ENCODE assay signal across 8 cellular contexts in genomic region chr12:113152196-113152834, GRCh38. TPM values are rescaled to one million over a fixed set of nuclear protein-coding genes. Genes with fewer than 3 reads are reported as not detected.
DNase-seq lines count a peak whose midpoint lies in the region; ATAC-seq and TF ChIP-seq lines count a peak whose summit lies in the region.

No MANE protein-coding gene starts in this region.

- no peak for TF ChIP-seq CTCF in WTC11 (IDR thresholded peaks at IDR 0.05)

- no peaks in the 10 kb centered on the region for H3K9me3 ChIP-seq in iPS-15b (ENCODE audit: control insufficient read depth, insufficient read depth, low read length)

- H3K27me3 ChIP-seq in iPS-15b (ENCODE audit: control insufficient read depth, insufficient read depth, low read length): peaks cover 39% of the 10 kb centered on the region

- peak overlapping the region; percentile 87 to 92 for H3K4me3 Mint-ChIP-seq in activated T-cell treated with anti-CD3 and anti-CD28 coated beads, Interleukin-2, amount 50 U/mL, for 72 hours
- peak overlapping the region; percentile 67 for H3K4me3 Mint-ChIP-seq in WTC11
- peak overlapping the region; percentile 85 to 91 for H3K4me3 Mint-ChIP-seq in stimulated activated naive CD8-positive, alpha-beta T cell treated with anti-CD3 and anti-CD28 coated beads, Interleukin-15, amount 100 ng/mL, for 72 hours

- H3K36me3 ChIP-seq in iPS-15b (ENCODE audit: control insufficient read depth, insufficient read depth, low read length): no peaks in the 10 kb centered on the region

- ATAC-seq in activated T-cell treated with anti-CD3 and anti-CD28 coated beads, Interleukin-2, amount 50 U/mL, for 72 hours (replicated peaks in 1 of 2): no peak
- ATAC-seq in WTC11: no peak
- ATAC-seq in stimulated activated naive CD8-positive, alpha-beta T cell treated with anti-CD3 and anti-CD28 coated beads, Interleukin-15, amount 100 ng/mL, for 72 hours: no peak

- peaks cover 14% of the 10 kb centered on the region for H3K27me3 Mint-ChIP-seq in activated T-cell treated with anti-CD3 and anti-CD28 coated beads, Interleukin-2, amount 50 U/mL, for 72 hours (ENCODE audit: low read depth)
- H3K27me3 Mint-ChIP-seq in WTC11 (ENCODE audit: low read depth): peaks cover 63% of the 10 kb centered on the region
- H3K27me3 Mint-ChIP-seq in stimulated activated naive CD8-positive, alpha-beta T cell treated with anti-CD3 and anti-CD28 coated beads, Interleukin-15, amount 100 ng/mL, for 72 hours: peaks cover 48% of the 10 kb centered on the region

- H3K9me3 Mint-ChIP-seq in activated T-cell treated with anti-CD3 and anti-CD28 coated beads, Interleukin-2, amount 50 U/mL, for 72 hours: no peaks in the 10 kb centered on the region
- peaks cover 2% of the 10 kb centered on the region for H3K9me3 Mint-ChIP-seq in WTC11
- no peaks in the 10 kb centered on the region for H3K9me3 Mint-ChIP-seq in stimulated activated naive CD8-positive, alpha-beta T cell treated with anti-CD3 and anti-CD28 coated beads, Interleukin-15, amount 100 ng/mL, for 72 hours

- H3K4me3 ChIP-seq in iPS-15b (ENCODE audit: low read depth, low read length): peak overlapping the region; percentile 62

- H3K9ac ChIP-seq in iPS-15b (ENCODE audit: low read depth, low read length): no peak overlapping the region

- H3K4me1 ChIP-seq in iPS-15b (ENCODE audit: control insufficient read depth, insufficient read depth, low read length): peaks cover 6% of the 10 kb centered on the region

- CTCF ChIA-PET in WTC11 (lab: Charles Lee): interaction anchor here (0.7 to 7.3 kb wide), 26 partner anchors 9 to 273 kb away, joined by 3 to 181 read pairs (median 6); partner anchors contain the start of genes DDX54, RASAL1, RITA1 and SLC8B1

- H3K27ac Mint-ChIP-seq in activated T-cell treated with anti-CD3 and anti-CD28 coated beads, Interleukin-2, amount 50 U/mL, for 72 hours: no peak overlapping the region
- H3K27ac Mint-ChIP-seq in WTC11: no peak overlapping the region
- no peak overlapping the region for H3K27ac Mint-ChIP-seq in stimulated activated naive CD8-positive, alpha-beta T cell treated with anti-CD3 and anti-CD28 coated beads, Interleukin-15, amount 100 ng/mL, for 72 hours

- peaks cover 20% of the 10 kb centered on the region for H3K4me1 Mint-ChIP-seq in activated T-cell treated with anti-CD3 and anti-CD28 coated beads, Interleukin-2, amount 50 U/mL, for 72 hours (ENCODE audit: low read depth)
- peaks cover 21% of the 10 kb centered on the region for H3K4me1 Mint-ChIP-seq in WTC11
- H3K4me1 Mint-ChIP-seq in stimulated activated naive CD8-positive, alpha-beta T cell treated with anti-CD3 and anti-CD28 coated beads, Interleukin-15, amount 100 ng/mL, for 72 hours: peaks cover 42% of the 10 kb centered on the region

- POLR2A ChIA-PET in WTC11 (lab: Charles Lee): interaction anchor here (0.6 to 1.5 kb wide), 5 partner anchors 9 to 432 kb away, joined by 3 to 7 read pairs (median 3); no protein-coding TSS in a partner anchor

- no peak for DNase-seq in activated T-cell treated with anti-CD3 and anti-CD28 coated beads, Interleukin-2, amount 50 U/mL, for 72 hours
- no peak for DNase-seq in activated T-cell treated with anti-CD3 and anti-CD28 coated beads, Interleukin-2, amount 50 U/mL, for 48 hours
- DNase-seq in WTC11 (ENCODE audit: low spot score): no peak
- no peak for DNase-seq in stimulated activated naive CD8-positive, alpha-beta T cell treated with anti-CD3 and anti-CD28 coated beads, Interleukin-15, amount 100 ng/mL, for 72 hours
- DNase-seq in NCI-H345 treated with DMSO at 0.1 percent for 48 hours (lab: John Stamatoyannopoulos, UW; ENCODE audit: unreplicated experiment): no peak
- no peak for DNase-seq in activated CD4-positive, CD25-positive, alpha-beta regulatory T cell (lab: John Stamatoyannopoulos, UW)
- no peak for DNase-seq in CD1c-positive myeloid dendritic cell (ENCODE audit: extremely low spot score)

- H3K36me3 Mint-ChIP-seq in activated T-cell treated with anti-CD3 and anti-CD28 coated beads, Interleukin-2, amount 50 U/mL, for 72 hours (ENCODE audit: insufficient read depth in 2 of 2): peaks cover 0 to 2% of the 10 kb centered on the region in 2 donors
- H3K36me3 Mint-ChIP-seq in WTC11: peaks cover 1% of the 10 kb centered on the region; the same call in 1 of the 2 replicates

TF ChIP-seq in WTC11, 78 proteins besides CTCF, POLR2A, EP300 and RAD21:
- TF ChIP-seq FOXP4 (CRISPR knock-in tag; IDR thresholded peaks at IDR 0.05): no peak
- TF ChIP-seq TEAD4 (CRISPR knock-in tag; IDR thresholded peaks at IDR 0.05): no peak
- no peak for TF ChIP-seq E2F5 (CRISPR knock-in tag; IDR thresholded peaks at IDR 0.05)
- TF ChIP-seq SOX15 (CRISPR knock-in tag; IDR thresholded peaks at IDR 0.05): no peak
- no peak for TF ChIP-seq ETV6 (CRISPR knock-in tag; IDR thresholded peaks at IDR 0.05)
- TF ChIP-seq GTF2I (CRISPR knock-in tag; conservative IDR thresholded peaks at IDR 0.05): no peak
TF ChIP-seq in WTC11: peak in this region for 0.

RNA-seq across cellular contexts. Expression of gene CFAP73, which starts 2.8 kb away (rescaled TPM):
- 1 to 10 TPM; 2.0 to 2.1 TPM for total RNA-seq in activated T-cell treated with anti-CD3 and anti-CD28 coated beads, Interleukin-2, amount 50 U/mL, for 72 hours
- 0.30 to 0.94 TPM (median 0.37 TPM) in 3 replicates for total RNA-seq in WTC11 (2021)

RNA-seq across cellular contexts. Expression of gene RASAL1, which starts 16.8 kb away (rescaled TPM):
- 10 to 100 TPM in 1 of 2 donors, 1 to 10 TPM in 1; 6.7 to 13.4 TPM for total RNA-seq in activated T-cell treated with anti-CD3 and anti-CD28 coated beads, Interleukin-2, amount 50 U/mL, for 72 hours
- 6.9 to 8.1 TPM (median 8.0 TPM) in 3 replicates for total RNA-seq in WTC11 (2021)

RNA-seq across cellular contexts. Expression of gene DDX54, which starts 33.0 kb away (rescaled TPM):
- 10 to 100 TPM; 81.4 to 82.7 TPM for total RNA-seq in activated T-cell treated with anti-CD3 and anti-CD28 coated beads, Interleukin-2, amount 50 U/mL, for 72 hours
- total RNA-seq in WTC11 (2021): 120 to 151 TPM (median 123 TPM) in 3 replicates

RNA-seq across cellular contexts. Expression of gene RITA1, which starts 33.2 kb away (rescaled TPM):
- 10 to 100 TPM; 21.3 to 25.1 TPM for total RNA-seq in activated T-cell treated with anti-CD3 and anti-CD28 coated beads, Interleukin-2, amount 50 U/mL, for 72 hours
- total RNA-seq in WTC11 (2021): 26.4 to 29.3 TPM (median 27.1 TPM) in 3 replicates
